In the genomic region with DNA sequence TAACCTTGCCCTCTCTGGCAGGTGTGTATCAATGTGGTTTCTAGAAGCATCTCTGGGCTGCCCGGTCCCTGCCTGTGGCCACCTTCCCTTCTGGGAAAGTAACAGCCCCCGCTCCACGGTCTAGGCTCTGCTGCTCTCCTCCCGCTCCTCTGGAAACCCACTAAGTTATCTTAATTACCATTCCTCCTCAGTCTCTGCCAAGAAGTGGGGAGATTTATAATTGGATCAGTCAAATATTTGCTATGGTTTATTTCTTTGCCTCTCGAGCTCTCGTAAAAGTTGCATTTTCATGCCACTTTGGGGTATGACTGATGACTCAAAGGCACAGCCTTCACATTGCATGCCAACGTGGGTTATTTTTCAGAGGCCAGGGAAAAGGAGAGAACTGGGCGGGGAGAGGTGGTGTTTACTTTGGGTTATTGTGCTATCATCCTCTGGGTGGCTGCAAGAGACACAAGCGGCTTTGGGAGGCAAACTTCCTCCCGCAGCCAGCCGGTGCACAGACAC, we compare ENCODE assay signal across 9 cellular contexts.
DNase-seq lines count a peak whose midpoint lies in the region; ATAC-seq and TF ChIP-seq lines count a peak whose summit lies in the region.
"Had no signal": no experiment of that assay in that cellular context is flagged by ENCODE, and none has a peak within 500 bp of the region (broad histone marks: within the 10 kb centered on the region; RNA-seq: fewer than 3 reads in every experiment).

No MANE protein-coding gene starts in this region.

- H3K36me3 ChIP-seq in SK-N-SH (replicated peaks in 1 of 2; ENCODE audit: control insufficient read depth in 1 of 2, insufficient read depth in 2 of 2, low read length in 1 of 2) = no peaks in the 10 kb centered on the region
- no peaks in the 10 kb centered on the region for H3K36me3 ChIP-seq in transverse colon
- H3K36me3 ChIP-seq in aorta (ENCODE audit: control insufficient read depth in 1 of 2, insufficient read depth in 2 of 2, low read length in 1 of 2) = no peaks in the 10 kb centered on the region

- TF ChIP-seq EP300 in SK-N-SH (IDR thresholded peaks at IDR 0.05; ENCODE audit: borderline replicate concordance in 1 of 2, low read depth in 1 of 2, low read length in 1 of 2) (no peak), transverse colon (IDR thresholded peaks at IDR 0.05; ENCODE audit: low read depth) (peak; percentile 74)

- H3K79me2 ChIP-seq in SK-N-SH (ENCODE audit: insufficient read depth) = no peaks in the 10 kb centered on the region

- in situ Hi-C loops in transverse colon (cut with MboI; ENCODE audit: low pct_ligation_motif_present in 1 of 4, low pct_unique_long_range_greater_than_20kb in 1 of 4, low sequenced_read_pairs in 3 of 4) = no loop called here

- 45% methylated on average over 11 of the region's 11 CpGs for WGBS in SK-N-SH (ENCODE audit: low lambda C conversion rate)
- 12 to 26% methylated on average over 3 to 11 of the region's 11 CpGs for WGBS in transverse colon (ENCODE audit: low coverage in 1 of 2), 2 donors
- WGBS in aorta, 2 donors = 6 to 9% methylated on average over 11 of the region's 11 CpGs

- H3K4me2 ChIP-seq in SK-N-SH = no peak overlapping the region

- H3K27ac ChIP-seq in SK-N-SH (ENCODE audit: low read depth in 2 of 2, low read length in 1 of 2) = no peak overlapping the region
- peak overlapping the region in 2 of 4 donors; percentile 33 to 37 for H3K27ac ChIP-seq in transverse colon
- H3K27ac ChIP-seq in aorta (ENCODE audit: low read depth in 1 of 2, low read length in 2 of 2) = no peak overlapping the region

- no peaks in the 10 kb centered on the region for H3F3A ChIP-seq in SK-N-SH (replicated peaks; ENCODE audit: insufficient read depth)

- POLR2A ChIA-PET in SK-N-SH (lab: Yijun Ruan, JAX) = interaction anchor here (0.6 kb wide), 1 partner anchor 625 kb away, joined by 5 read pairs; no protein-coding TSS in a partner anchor

- H3K4me1 ChIP-seq in SK-N-SH (ENCODE audit: control insufficient read depth in 1 of 2, insufficient read depth in 2 of 2, low read depth in 1 of 2, low read length in 1 of 2) (peaks cover 0 to 13% of the 10 kb centered on the region in 2 experiments; a peak in 2 of 4 replicates), transverse colon (peaks cover 6 to 21% (median 17%) of the 10 kb centered on the region in 4 donors), aorta (ENCODE audit: control insufficient read depth in 1 of 2, insufficient read depth in 2 of 2, low read length in 2 of 2) (peaks cover 0 to 2% of the 10 kb centered on the region in 2 donors)

- H3K4me3 ChIP-seq in SK-N-SH (ENCODE audit: low read depth in 2 of 2, low read length in 1 of 2) = no peak overlapping the region
- H3K4me3 ChIP-seq in transverse colon = no peak overlapping the region
- H3K4me3 ChIP-seq in aorta (ENCODE audit: low read length in 2 of 2) = no peak overlapping the region

- H2AFZ ChIP-seq in SK-N-SH (ENCODE audit: low read depth) = no peak overlapping the region

- no peaks in the 10 kb centered on the region for H4K20me1 ChIP-seq in SK-N-SH (ENCODE audit: insufficient read depth)

- TF ChIP-seq CTCF in SK-N-SH (IDR thresholded peaks at IDR 0.05) (no peak), transverse colon (IDR thresholded peaks at IDR 0.05) (peak; percentile 22 to 47 (median 31)), GM20000 (IDR thresholded peaks at IDR 0.05; ENCODE audit: extremely low read depth, missing control alignments) (no peak)

- TF ChIP-seq POLR2A in transverse colon (IDR thresholded peaks at IDR 0.05) = no peak

- CTCF ChIA-PET in SK-N-SH (lab: Yijun Ruan, JAX) = interaction anchor here (0.9 to 3.2 kb wide), 4 partner anchors 9 to 156 kb away, joined by 3 to 17 read pairs (median 3); no protein-coding TSS in a partner anchor

- intact Hi-C loops in transverse colon (cut with DNase I; ENCODE audit: low total_unique reads) = no loop called here
- intact Hi-C loops in aorta (cut with DNase I) = no loop called here

- no peak overlapping the region for H3K9ac ChIP-seq in SK-N-SH

- DNase-seq in SK-N-SH = no peak
- peak; percentile 25 for DNase-seq in NCI-H748 treated with DMSO at 0.1 percent for 48 hours (lab: John Stamatoyannopoulos, UW)
- peak; percentile 59 for DNase-seq in foreskin melanocyte
- peak; percentile 44 for DNase-seq in transverse colon
- no peak for DNase-seq in aorta
- DNase-seq in GM20000 (ENCODE audit: low spot score) = no peak
- DNase-seq: amniotic stem cell had no signal

- TF ChIP-seq RAD21 in SK-N-SH (IDR thresholded peaks at IDR 0.05; ENCODE audit: low read length) = no peak

- no peaks in the 10 kb centered on the region for H3K27me3 ChIP-seq in SK-N-SH (ENCODE audit: insufficient read depth)
- no peaks in the 10 kb centered on the region for H3K27me3 ChIP-seq in transverse colon
- H3K27me3 ChIP-seq in aorta (ENCODE audit: control insufficient read depth in 1 of 2, insufficient read depth in 2 of 2, low read length in 1 of 2) = peaks cover 0 to 2% of the 10 kb centered on the region in 2 donors

- ATAC-seq in SK-N-SH treated with all-trans-retinoic acid at 6 μM for 48 hours = peak; percentile 84
- ATAC-seq in aorta (ENCODE audit: low FRiP score) = no peak
- no peak for ATAC-seq in HG02763 (IDR thresholded peaks at IDR 0.05; ENCODE audit: unreplicated experiment)

- H3K9me2 ChIP-seq in SK-N-SH = no peaks in the 10 kb centered on the region

- no peaks in the 10 kb centered on the region for H3K9me3 ChIP-seq in SK-N-SH
- no peaks in the 10 kb centered on the region for H3K9me3 ChIP-seq in transverse colon
- no peaks in the 10 kb centered on the region for H3K9me3 ChIP-seq in aorta (ENCODE audit: control insufficient read depth, low read length)

TF ChIP-seq in SK-N-SH treated with all-trans-retinoic acid at 6 μM for 48 hours, 23 proteins besides CTCF, POLR2A, EP300 and RAD21 (continues in another document):
- no peak for TF ChIP-seq BACH2 (CRISPR knock-in tag; IDR thresholded peaks at IDR 0.05; ENCODE audit: borderline replicate concordance)
- TF ChIP-seq CSDC2 (CRISPR knock-in tag; IDR thresholded peaks at IDR 0.05) = peak; percentile 19; the same call in 1 of the 2 replicates
- TF ChIP-seq OSR1 (CRISPR knock-in tag; IDR thresholded peaks at IDR 0.05) = no peak
- no peak for TF ChIP-seq ZNF565 (CRISPR knock-in tag; conservative IDR thresholded peaks at IDR 0.05; ENCODE audit: low read depth)
- TF ChIP-seq, protein P1, sequence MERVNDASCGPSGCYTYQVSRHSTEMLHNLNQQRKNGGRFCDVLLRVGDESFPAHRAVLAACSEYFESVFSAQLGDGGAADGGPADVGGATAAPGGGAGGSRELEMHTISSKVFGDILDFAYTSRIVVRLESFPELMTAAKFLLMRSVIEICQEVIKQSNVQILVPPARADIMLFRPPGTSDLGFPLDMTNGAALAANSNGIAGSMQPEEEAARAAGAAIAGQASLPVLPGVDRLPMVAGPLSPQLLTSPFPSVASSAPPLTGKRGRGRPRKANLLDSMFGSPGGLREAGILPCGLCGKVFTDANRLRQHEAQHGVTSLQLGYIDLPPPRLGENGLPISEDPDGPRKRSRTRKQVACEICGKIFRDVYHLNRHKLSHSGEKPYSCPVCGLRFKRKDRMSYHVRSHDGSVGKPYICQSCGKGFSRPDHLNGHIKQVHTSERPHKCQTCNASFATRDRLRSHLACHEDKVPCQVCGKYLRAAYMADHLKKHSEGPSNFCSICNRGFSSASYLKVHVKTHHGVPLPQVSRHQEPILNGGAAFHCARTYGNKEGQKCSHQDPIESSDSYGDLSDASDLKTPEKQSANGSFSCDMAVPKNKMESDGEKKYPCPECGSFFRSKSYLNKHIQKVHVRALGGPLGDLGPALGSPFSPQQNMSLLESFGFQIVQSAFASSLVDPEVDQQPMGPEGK (CRISPR knock-in tag; IDR thresholded peaks at IDR 0.05; ENCODE audit: borderline replicate concordance) = no peak; the same call in 1 of the 2 replicates
- TF ChIP-seq ZC3H10 (CRISPR knock-in tag; IDR thresholded peaks at IDR 0.05) = no peak
- peak; percentile 23; the same call in 1 of the 2 replicates for TF ChIP-seq ZFP3 (CRISPR knock-in tag; IDR thresholded peaks at IDR 0.05)
- no peak for TF ChIP-seq RARB (CRISPR knock-in tag; IDR thresholded peaks at IDR 0.05)
- no peak for TF ChIP-seq TCF4 (CRISPR knock-in tag; IDR thresholded peaks at IDR 0.05; ENCODE audit: borderline replicate concordance)
- TF ChIP-seq ARNTL (CRISPR knock-in tag; IDR thresholded peaks at IDR 0.05; ENCODE audit: borderline replicate concordance, low read depth) = no peak; the same call in 1 of the 2 replicates

TF ChIP-seq in SK-N-SH, 30 proteins besides CTCF, POLR2A, EP300 and RAD21:
- no peak for TF ChIP-seq CHD2 (IDR thresholded peaks at IDR 0.05; ENCODE audit: low read length, partially characterized antibody)

Comparison
In these comparisons a context has a peak if more than half of its experiments do, and no peak if none do; other contexts are left out.
1. DNase-seq: peak in NCI-H748 treated with DMSO at 0.1 percent for 48 hours (single experiment), foreskin melanocyte (single experiment) and transverse colon (single experiment); none in SK-N-SH (single experiment), aorta (0 of 2) and GM20000 (single experiment).
2. CTCF ChIP-seq: peak in transverse colon (5 of 5); none in SK-N-SH (single experiment) and GM20000 (single experiment).